Comparison of ENCODE assay signal across 9 cellular contexts in genomic region chr1:154759196-154759595, GRCh38.
A peak's percentile ranks its signal among the peaks of the same experiment; 100 is the strongest.
DNase-seq lines count a peak whose midpoint lies in the region; ATAC-seq and TF ChIP-seq lines count a peak whose summit lies in the region.
"Had no signal": no experiment of that assay in that cellular context is flagged by ENCODE, and none has a peak within 500 bp of the region (broad histone marks: within the 10 kb centered on the region; RNA-seq: fewer than 3 reads in every experiment).

No MANE protein-coding gene starts in this region.

- CTCF ChIA-PET in PC-9 (lab: Charles Lee), result interaction anchor here (0.6 kb wide), 1 partner anchor 181 kb away, joined by 10 read pairs; no protein-coding TSS in a partner anchor

- H3K4me3 ChIP-seq in transverse colon (no peak overlapping the region), PC-9 (no peak overlapping the region)

- H3F3A ChIP-seq in PC-9 (ENCODE audit: insufficient read depth, low read depth), result no peaks in the 10 kb centered on the region

- no peak overlapping the region for H3K4me2 ChIP-seq in PC-9

- no peak overlapping the region for H2AFZ ChIP-seq in PC-9

- no peak for TF ChIP-seq POLR2A in transverse colon (IDR thresholded peaks at IDR 0.05)

- H3K9me3 Mint-ChIP-seq in activated T-cell treated with anti-CD3 and anti-CD28 coated beads, Interleukin-2, amount 50 U/mL, for 72 hours, result peaks cover 0 to 1% of the 10 kb centered on the region in 2 donors
- H3K9me3 Mint-ChIP-seq in naive thymus-derived CD8-positive, alpha-beta T cell, result no peaks in the 10 kb centered on the region

- ATAC-seq in activated T-cell treated with anti-CD3 and anti-CD28 coated beads, Interleukin-2, amount 50 U/mL, for 72 hours (replicated peaks in 1 of 2), result peak; percentile 80 to 82
- peak; percentile 30 to 69 for ATAC-seq in naive thymus-derived CD8-positive, alpha-beta T cell

- H3K9me3 ChIP-seq in transverse colon, result no peaks in the 10 kb centered on the region
- no peaks in the 10 kb centered on the region for H3K9me3 ChIP-seq in PC-9 (ENCODE audit: insufficient read depth, low read depth)

- no peak for TF ChIP-seq CTCF in transverse colon (IDR thresholded peaks at IDR 0.05)
- TF ChIP-seq CTCF in PC-9 (conservative IDR thresholded peaks at IDR 0.05), result no peak

- intact Hi-C loops in transverse colon (cut with DNase I; ENCODE audit: low total_unique reads), result no loop called here
- intact Hi-C loops in PC-9 (cut with micrococcal nuclease; ENCODE audit: unreplicated experiment), result loop anchor here (5.0 kb wide), 1 partner anchor 118 kb away; no protein-coding TSS in a partner anchor

- POLR2A ChIA-PET in naive thymus-derived CD8-positive, alpha-beta T cell (lab: Charles Lee), result interaction anchor here (0.5 to 2.7 kb wide), 3 partner anchors 32 to 226 kb away, joined by 3 to 14 read pairs (median 4); no protein-coding TSS in a partner anchor
- POLR2A ChIA-PET in PC-9 (lab: Charles Lee; ENCODE audit: unreplicated experiment), result no interaction called here

- H3K27me3 Mint-ChIP-seq in activated T-cell treated with anti-CD3 and anti-CD28 coated beads, Interleukin-2, amount 50 U/mL, for 72 hours (ENCODE audit: low read depth), result no peaks in the 10 kb centered on the region
- H3K27me3 Mint-ChIP-seq in naive thymus-derived CD8-positive, alpha-beta T cell, result peaks cover 0 to 18% (median 0%) of the 10 kb centered on the region in 5 donors

- H3K27ac ChIP-seq in transverse colon, result no peak overlapping the region
- no peak overlapping the region for H3K27ac ChIP-seq in PC-9

- BruUV-seq in PC-9 (replicated peaks; lab: Mats Ljungman, UMichigan), result no TSS peak

- H3K36me3 ChIP-seq in transverse colon, result no peaks in the 10 kb centered on the region
- no peaks in the 10 kb centered on the region for H3K36me3 ChIP-seq in PC-9 (ENCODE audit: low read depth)

- in situ Hi-C loops in transverse colon (cut with MboI; ENCODE audit: low pct_ligation_motif_present in 1 of 4, low pct_unique_long_range_greater_than_20kb in 1 of 4, low sequenced_read_pairs in 3 of 4), result no loop called here

- peak overlapping the region; percentile 94 for H3K27ac Mint-ChIP-seq in activated T-cell treated with anti-CD3 and anti-CD28 coated beads, Interleukin-2, amount 50 U/mL, for 72 hours
- H3K27ac Mint-ChIP-seq in naive thymus-derived CD8-positive, alpha-beta T cell, result peak overlapping the region in 9 of 10 donors; percentile 41 to 75 (median 63)

- no peak for TF ChIP-seq EP300 in transverse colon (IDR thresholded peaks at IDR 0.05; ENCODE audit: low read depth)

- DNase-seq in activated CD4-positive, alpha-beta T cell treated with anti-CD3 and anti-CD28 coated beads for 1 hour, result peak; percentile 37
- DNase-seq in activated T-cell treated with anti-CD3 and anti-CD28 coated beads, Interleukin-2, amount 50 U/mL, for 72 hours, result peak; percentile 76 to 83
- DNase-seq in naive thymus-derived CD8-positive, alpha-beta T cell, result peak in 9 of 10 donors; percentile 9 to 78 (median 31)
- peak; percentile 35 to 79 for DNase-seq in stimulated activated CD8-positive, alpha-beta memory T cell treated with anti-CD3 and anti-CD28 coated beads, Interleukin-7, amount 100 ng/mL, for 48 hours (ENCODE audit: extremely low read depth in 1 of 2, low read depth in 1 of 2)
- no peak for DNase-seq in SW 1271 (lab: John Stamatoyannopoulos, UW)
- no peak for DNase-seq in transverse colon
- no peak for DNase-seq in PC-9
- no peak for DNase-seq in NCI-H128 (lab: John Stamatoyannopoulos, UW; ENCODE audit: unreplicated experiment)
- DNase-seq: DMS153 had no signal

- no peaks in the 10 kb centered on the region for H3K9me2 ChIP-seq in PC-9 (ENCODE audit: insufficient read depth)

- H3K4me3 Mint-ChIP-seq in activated T-cell treated with anti-CD3 and anti-CD28 coated beads, Interleukin-2, amount 50 U/mL, for 72 hours, result peak overlapping the region; percentile 66 to 90
- peak overlapping the region; percentile 23 to 71 (median 66) for H3K4me3 Mint-ChIP-seq in naive thymus-derived CD8-positive, alpha-beta T cell

- H3K27me3 ChIP-seq in transverse colon, result peaks cover 56% of the 10 kb centered on the region
- H3K27me3 ChIP-seq in PC-9 (ENCODE audit: insufficient read depth, low read depth), result peaks cover 60% of the 10 kb centered on the region

- H3K79me2 ChIP-seq in PC-9 (ENCODE audit: low read depth), result no peaks in the 10 kb centered on the region

- H3K36me3 Mint-ChIP-seq in activated T-cell treated with anti-CD3 and anti-CD28 coated beads, Interleukin-2, amount 50 U/mL, for 72 hours (ENCODE audit: insufficient read depth in 2 of 2), result no peaks in the 10 kb centered on the region
- H3K36me3 Mint-ChIP-seq in naive thymus-derived CD8-positive, alpha-beta T cell, result no peaks in the 10 kb centered on the region

- peaks cover 62% of the 10 kb centered on the region for H3K4me1 Mint-ChIP-seq in activated T-cell treated with anti-CD3 and anti-CD28 coated beads, Interleukin-2, amount 50 U/mL, for 72 hours (ENCODE audit: low read depth)
- H3K4me1 Mint-ChIP-seq in naive thymus-derived CD8-positive, alpha-beta T cell, result peaks cover 22 to 38% (median 32%) of the 10 kb centered on the region in 4 donors

- H4K20me1 ChIP-seq in PC-9 (ENCODE audit: insufficient read depth), result no peaks in the 10 kb centered on the region

- H3K4me1 ChIP-seq in transverse colon, result peaks cover 0 to 14% (median 9%) of the 10 kb centered on the region in 4 donors
- H3K4me1 ChIP-seq in PC-9 (replicated peaks; ENCODE audit: insufficient read depth), result no peaks in the 10 kb centered on the region

- WGBS in transverse colon (ENCODE audit: low coverage in 1 of 2), 2 donors, result 71% methylated on average over 7 of the region's 7 CpGs; no CpG with 5 or more reads in 1 of the 2 donors

Comparison
In these comparisons a context has a peak if more than half of its experiments do, and no peak if none do; other contexts are left out.
1. DNase-seq: peak in activated CD4-positive, alpha-beta T cell treated with anti-CD3 and anti-CD28 coated beads for 1 hour (single experiment), activated T-cell treated with anti-CD3 and anti-CD28 coated beads, Interleukin-2, amount 50 U/mL, for 72 hours (2 of 2), naive thymus-derived CD8-positive, alpha-beta T cell (9 of 10) and stimulated activated CD8-positive, alpha-beta memory T cell treated with anti-CD3 and anti-CD28 coated beads, Interleukin-7, amount 100 ng/mL, for 48 hours (2 of 2); none in SW 1271 (0 of 2), transverse colon (single experiment), PC-9 (0 of 2) and NCI-H128 (single experiment).